Comparison of ENCODE assay signal across 1 cellular context in the genomic region with DNA sequence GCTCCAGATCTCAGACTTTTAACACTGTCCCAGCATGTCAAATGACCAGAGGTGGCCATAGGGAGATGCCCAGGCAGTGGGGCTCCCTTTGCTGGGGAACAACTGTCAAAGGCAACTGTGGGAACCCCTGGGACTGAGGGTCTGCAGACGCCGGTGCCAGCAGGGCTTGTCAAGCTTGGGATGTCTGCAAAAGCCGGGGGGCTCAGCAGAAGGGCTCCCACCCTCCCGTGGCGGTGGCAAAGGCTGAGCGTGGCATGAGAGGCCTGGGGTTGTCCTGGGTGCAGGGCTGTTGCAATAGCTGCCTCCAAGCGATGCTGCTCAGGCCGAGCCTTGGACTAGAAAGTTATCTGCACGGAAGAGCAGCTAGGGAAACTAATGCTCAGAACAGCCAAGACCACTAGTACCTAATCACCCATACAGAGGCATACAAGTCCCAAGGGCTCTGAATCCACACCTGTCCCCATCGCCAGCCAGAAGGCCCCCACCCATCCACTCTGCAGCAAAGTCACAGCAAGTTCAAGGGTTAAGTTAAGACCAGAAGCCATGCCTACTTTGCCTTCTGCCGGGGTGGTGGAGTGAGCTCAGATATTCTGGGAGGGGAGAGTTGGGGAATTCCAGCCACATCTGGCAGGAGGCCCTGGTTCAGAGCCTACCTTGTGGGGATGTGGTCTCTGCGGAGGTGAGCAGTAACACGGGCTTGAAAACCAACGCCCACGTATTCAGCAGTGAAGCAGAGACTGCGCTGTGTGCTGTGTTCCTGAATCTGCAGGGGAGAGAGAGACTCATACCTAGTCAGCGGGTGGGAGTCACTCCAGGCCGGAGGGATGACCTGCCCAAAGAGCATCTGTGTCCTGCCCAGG.
A peak's percentile ranks its signal among the peaks of the same experiment; 100 is the strongest.
TF ChIP-seq lines count a peak whose summit lies in the region.

No MANE protein-coding gene starts in this region.

TF ChIP-seq in GM12878, 131 proteins besides CTCF, POLR2A, EP300 and RAD21 (continued from another document and continues in another):
- TF ChIP-seq NR2C1 (IDR thresholded peaks at IDR 0.05) = peak; percentile 64
- peak; percentile 75 for TF ChIP-seq TCF12 (IDR thresholded peaks at IDR 0.05; ENCODE audit: low read depth, low read length)
- peak; percentile 22 to 97 for TF ChIP-seq EGR1 (IDR thresholded peaks at IDR 0.05; ENCODE audit: borderline replicate concordance in 1 of 2, low read depth in 2 of 2, low read length in 2 of 2)
- TF ChIP-seq YBX1 (IDR thresholded peaks at IDR 0.05) = no peak
- no peak for TF ChIP-seq KAT2A (conservative IDR thresholded peaks at IDR 0.05; ENCODE audit: control insufficient read depth, low read depth, low read length)
- 0 out of 2 replicates have a peak, but pooled peaks have one; percentile 6 for TF ChIP-seq LARP7 (IDR thresholded peaks at IDR 0.05)
- no peak for TF ChIP-seq ZSCAN29 (IDR thresholded peaks at IDR 0.05)
- peak; percentile 87 for TF ChIP-seq TBL1XR1 (IDR thresholded peaks at IDR 0.05; ENCODE audit: low read depth, low read length)
- TF ChIP-seq E2F8 (IDR thresholded peaks at IDR 0.05; ENCODE audit: low read depth, partially characterized antibody) = no peak
- TF ChIP-seq JUND (IDR thresholded peaks at IDR 0.05; ENCODE audit: low read depth, low read length) = no peak
- no peak for TF ChIP-seq GABPA (IDR thresholded peaks at IDR 0.05; ENCODE audit: low read depth)
- peak; percentile 85 for TF ChIP-seq CBFB (IDR thresholded peaks at IDR 0.05; ENCODE audit: low read depth)
- TF ChIP-seq, protein P1, sequence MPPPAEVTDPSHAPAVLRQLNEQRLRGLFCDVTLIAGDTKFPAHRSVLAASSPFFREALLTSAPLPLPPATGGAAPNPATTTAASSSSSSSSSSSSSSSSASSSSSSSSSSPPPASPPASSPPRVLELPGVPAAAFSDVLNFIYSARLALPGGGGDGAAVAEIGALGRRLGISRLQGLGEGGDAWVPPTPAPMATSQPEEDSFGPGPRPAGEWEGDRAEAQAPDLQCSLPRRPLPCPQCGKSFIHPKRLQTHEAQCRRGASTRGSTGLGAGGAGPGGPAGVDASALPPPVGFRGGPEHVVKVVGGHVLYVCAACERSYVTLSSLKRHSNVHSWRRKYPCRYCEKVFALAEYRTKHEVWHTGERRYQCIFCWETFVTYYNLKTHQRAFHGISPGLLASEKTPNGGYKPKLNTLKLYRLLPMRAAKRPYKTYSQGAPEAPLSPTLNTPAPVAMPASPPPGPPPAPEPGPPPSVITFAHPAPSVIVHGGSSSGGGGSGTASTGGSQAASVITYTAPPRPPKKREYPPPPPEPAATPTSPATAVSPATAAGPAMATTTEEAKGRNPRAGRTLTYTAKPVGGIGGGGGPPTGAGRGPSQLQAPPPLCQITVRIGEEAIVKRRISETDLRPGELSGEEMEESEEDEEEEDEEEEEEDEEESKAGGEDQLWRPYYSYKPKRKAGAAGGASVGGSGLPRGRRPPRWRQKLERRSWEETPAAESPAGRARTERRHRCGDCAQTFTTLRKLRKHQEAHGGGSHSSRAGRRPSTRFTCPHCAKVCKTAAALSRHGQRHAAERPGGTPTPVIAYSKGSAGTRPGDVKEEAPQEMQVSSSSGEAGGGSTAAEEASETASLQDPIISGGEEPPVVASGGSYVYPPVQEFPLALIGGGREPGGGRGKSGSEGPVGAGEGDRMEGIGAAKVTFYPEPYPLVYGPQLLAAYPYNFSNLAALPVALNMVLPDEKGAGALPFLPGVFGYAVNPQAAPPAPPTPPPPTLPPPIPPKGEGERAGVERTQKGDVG (CRISPR knock-in tag; IDR thresholded peaks at IDR 0.05) = no peak
- no peak for TF ChIP-seq SPI1 (IDR thresholded peaks at IDR 0.05; ENCODE audit: borderline replicate concordance, insufficient read depth, low read depth, low read length)
- no peak for TF ChIP-seq MTA3 (IDR thresholded peaks at IDR 0.05; ENCODE audit: borderline replicate concordance, low read length)
- TF ChIP-seq, protein P2, sequence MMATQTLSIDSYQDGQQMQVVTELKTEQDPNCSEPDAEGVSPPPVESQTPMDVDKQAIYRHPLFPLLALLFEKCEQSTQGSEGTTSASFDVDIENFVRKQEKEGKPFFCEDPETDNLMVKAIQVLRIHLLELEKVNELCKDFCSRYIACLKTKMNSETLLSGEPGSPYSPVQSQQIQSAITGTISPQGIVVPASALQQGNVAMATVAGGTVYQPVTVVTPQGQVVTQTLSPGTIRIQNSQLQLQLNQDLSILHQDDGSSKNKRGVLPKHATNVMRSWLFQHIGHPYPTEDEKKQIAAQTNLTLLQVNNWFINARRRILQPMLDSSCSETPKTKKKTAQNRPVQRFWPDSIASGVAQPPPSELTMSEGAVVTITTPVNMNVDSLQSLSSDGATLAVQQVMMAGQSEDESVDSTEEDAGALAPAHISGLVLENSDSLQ (IDR thresholded peaks at IDR 0.05) = no peak
- no peak for TF ChIP-seq BRCA1 (IDR thresholded peaks at IDR 0.05; ENCODE audit: low read depth, low read length)
- peak; percentile 63 for TF ChIP-seq ATF7 (IDR thresholded peaks at IDR 0.05; ENCODE audit: low read depth)
- TF ChIP-seq RCOR1 (conservative IDR thresholded peaks at IDR 0.05; ENCODE audit: low read depth, low read length) = no peak
- TF ChIP-seq MTA2 (IDR thresholded peaks at IDR 0.05; ENCODE audit: low read depth) = no peak; the same call in none of the 2 replicates
- peak; percentile 75 to 80 for TF ChIP-seq IKZF2 (IDR thresholded peaks at IDR 0.05)
- TF ChIP-seq, protein P3, sequence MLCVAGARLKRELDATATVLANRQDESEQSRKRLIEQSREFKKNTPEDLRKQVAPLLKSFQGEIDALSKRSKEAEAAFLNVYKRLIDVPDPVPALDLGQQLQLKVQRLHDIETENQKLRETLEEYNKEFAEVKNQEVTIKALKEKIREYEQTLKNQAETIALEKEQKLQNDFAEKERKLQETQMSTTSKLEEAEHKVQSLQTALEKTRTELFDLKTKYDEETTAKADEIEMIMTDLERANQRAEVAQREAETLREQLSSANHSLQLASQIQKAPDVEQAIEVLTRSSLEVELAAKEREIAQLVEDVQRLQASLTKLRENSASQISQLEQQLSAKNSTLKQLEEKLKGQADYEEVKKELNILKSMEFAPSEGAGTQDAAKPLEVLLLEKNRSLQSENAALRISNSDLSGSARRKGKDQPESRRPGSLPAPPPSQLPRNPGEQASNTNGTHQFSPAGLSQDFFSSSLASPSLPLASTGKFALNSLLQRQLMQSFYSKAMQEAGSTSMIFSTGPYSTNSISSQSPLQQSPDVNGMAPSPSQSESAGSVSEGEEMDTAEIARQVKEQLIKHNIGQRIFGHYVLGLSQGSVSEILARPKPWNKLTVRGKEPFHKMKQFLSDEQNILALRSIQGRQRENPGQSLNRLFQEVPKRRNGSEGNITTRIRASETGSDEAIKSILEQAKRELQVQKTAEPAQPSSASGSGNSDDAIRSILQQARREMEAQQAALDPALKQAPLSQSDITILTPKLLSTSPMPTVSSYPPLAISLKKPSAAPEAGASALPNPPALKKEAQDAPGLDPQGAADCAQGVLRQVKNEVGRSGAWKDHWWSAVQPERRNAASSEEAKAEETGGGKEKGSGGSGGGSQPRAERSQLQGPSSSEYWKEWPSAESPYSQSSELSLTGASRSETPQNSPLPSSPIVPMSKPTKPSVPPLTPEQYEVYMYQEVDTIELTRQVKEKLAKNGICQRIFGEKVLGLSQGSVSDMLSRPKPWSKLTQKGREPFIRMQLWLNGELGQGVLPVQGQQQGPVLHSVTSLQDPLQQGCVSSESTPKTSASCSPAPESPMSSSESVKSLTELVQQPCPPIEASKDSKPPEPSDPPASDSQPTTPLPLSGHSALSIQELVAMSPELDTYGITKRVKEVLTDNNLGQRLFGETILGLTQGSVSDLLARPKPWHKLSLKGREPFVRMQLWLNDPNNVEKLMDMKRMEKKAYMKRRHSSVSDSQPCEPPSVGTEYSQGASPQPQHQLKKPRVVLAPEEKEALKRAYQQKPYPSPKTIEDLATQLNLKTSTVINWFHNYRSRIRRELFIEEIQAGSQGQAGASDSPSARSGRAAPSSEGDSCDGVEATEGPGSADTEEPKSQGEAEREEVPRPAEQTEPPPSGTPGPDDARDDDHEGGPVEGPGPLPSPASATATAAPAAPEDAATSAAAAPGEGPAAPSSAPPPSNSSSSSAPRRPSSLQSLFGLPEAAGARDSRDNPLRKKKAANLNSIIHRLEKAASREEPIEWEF (IDR thresholded peaks at IDR 0.05; ENCODE audit: insufficient replicate concordance, low read depth, low read length) = no peak
- TF ChIP-seq NRF1 (conservative IDR thresholded peaks at IDR 0.05; ENCODE audit: low read depth, low read length) = 0 out of 2 replicates have a peak, but pooled peaks have one; percentile 11
- no peak for TF ChIP-seq RBBP5 (conservative IDR thresholded peaks at IDR 0.05)
- no peak for TF ChIP-seq KDM1A (IDR thresholded peaks at IDR 0.05; ENCODE audit: borderline replicate concordance)
- no peak for TF ChIP-seq YY1 (IDR thresholded peaks at IDR 0.05; ENCODE audit: low read depth, low read length)
- no peak for TF ChIP-seq CBX5 (IDR thresholded peaks at IDR 0.05; ENCODE audit: low read depth)
- TF ChIP-seq NR2F1 (conservative IDR thresholded peaks at IDR 0.05) = peak; percentile 75
- TF ChIP-seq, protein P4, sequence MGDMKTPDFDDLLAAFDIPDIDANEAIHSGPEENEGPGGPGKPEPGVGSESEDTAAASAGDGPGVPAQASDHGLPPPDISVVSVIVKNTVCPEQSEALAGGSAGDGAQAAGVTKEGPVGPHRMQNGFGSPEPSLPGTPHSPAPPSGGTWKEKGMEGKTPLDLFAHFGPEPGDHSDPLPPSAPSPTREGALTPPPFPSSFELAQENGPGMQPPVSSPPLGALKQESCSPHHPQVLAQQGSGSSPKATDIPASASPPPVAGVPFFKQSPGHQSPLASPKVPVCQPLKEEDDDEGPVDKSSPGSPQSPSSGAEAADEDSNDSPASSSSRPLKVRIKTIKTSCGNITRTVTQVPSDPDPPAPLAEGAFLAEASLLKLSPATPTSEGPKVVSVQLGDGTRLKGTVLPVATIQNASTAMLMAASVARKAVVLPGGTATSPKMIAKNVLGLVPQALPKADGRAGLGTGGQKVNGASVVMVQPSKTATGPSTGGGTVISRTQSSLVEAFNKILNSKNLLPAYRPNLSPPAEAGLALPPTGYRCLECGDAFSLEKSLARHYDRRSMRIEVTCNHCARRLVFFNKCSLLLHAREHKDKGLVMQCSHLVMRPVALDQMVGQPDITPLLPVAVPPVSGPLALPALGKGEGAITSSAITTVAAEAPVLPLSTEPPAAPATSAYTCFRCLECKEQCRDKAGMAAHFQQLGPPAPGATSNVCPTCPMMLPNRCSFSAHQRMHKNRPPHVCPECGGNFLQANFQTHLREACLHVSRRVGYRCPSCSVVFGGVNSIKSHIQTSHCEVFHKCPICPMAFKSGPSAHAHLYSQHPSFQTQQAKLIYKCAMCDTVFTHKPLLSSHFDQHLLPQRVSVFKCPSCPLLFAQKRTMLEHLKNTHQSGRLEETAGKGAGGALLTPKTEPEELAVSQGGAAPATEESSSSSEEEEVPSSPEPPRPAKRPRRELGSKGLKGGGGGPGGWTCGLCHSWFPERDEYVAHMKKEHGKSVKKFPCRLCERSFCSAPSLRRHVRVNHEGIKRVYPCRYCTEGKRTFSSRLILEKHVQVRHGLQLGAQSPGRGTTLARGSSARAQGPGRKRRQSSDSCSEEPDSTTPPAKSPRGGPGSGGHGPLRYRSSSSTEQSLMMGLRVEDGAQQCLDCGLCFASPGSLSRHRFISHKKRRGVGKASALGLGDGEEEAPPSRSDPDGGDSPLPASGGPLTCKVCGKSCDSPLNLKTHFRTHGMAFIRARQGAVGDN (IDR thresholded peaks at IDR 0.05) = peak; percentile 20; the same call in 1 of the 2 replicates
- no peak for TF ChIP-seq CREB1 (IDR thresholded peaks at IDR 0.05; ENCODE audit: low read depth)
- no peak for TF ChIP-seq ZNF274 (IDR thresholded peaks at IDR 0.05; ENCODE audit: insufficient read depth, insufficient read length)
- peak; percentile 39; the same call in 1 of the 2 replicates for TF ChIP-seq NBN (IDR thresholded peaks at IDR 0.05)
- peak; percentile 88 for TF ChIP-seq IKZF1 (conservative IDR thresholded peaks at IDR 0.05)
- no peak for TF ChIP-seq RUNX3 (IDR thresholded peaks at IDR 0.05; ENCODE audit: low read length)
- TF ChIP-seq EED (IDR thresholded peaks at IDR 0.05; ENCODE audit: low read depth) = peak; percentile 86
- TF ChIP-seq SMAD5 (IDR thresholded peaks at IDR 0.05; ENCODE audit: low read depth) = no peak
- TF ChIP-seq MEF2A (IDR thresholded peaks at IDR 0.05; ENCODE audit: insufficient read depth, low read depth, low read length) = peak; percentile 85
- TF ChIP-seq, protein P5, sequence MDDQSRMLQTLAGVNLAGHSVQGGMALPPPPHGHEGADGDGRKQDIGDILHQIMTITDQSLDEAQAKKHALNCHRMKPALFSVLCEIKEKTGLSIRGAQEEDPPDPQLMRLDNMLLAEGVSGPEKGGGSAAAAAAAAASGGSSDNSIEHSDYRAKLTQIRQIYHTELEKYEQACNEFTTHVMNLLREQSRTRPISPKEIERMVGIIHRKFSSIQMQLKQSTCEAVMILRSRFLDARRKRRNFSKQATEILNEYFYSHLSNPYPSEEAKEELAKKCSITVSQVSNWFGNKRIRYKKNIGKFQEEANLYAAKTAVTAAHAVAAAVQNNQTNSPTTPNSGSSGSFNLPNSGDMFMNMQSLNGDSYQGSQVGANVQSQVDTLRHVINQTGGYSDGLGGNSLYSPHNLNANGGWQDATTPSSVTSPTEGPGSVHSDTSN (IDR thresholded peaks at IDR 0.05; ENCODE audit: insufficient replicate concordance, low read depth, low read length) = no peak
- TF ChIP-seq ZNF207 (IDR thresholded peaks at IDR 0.05; ENCODE audit: borderline replicate concordance) = no peak
